1 cellular context compared by ENCODE assay signal in the genomic region with DNA sequence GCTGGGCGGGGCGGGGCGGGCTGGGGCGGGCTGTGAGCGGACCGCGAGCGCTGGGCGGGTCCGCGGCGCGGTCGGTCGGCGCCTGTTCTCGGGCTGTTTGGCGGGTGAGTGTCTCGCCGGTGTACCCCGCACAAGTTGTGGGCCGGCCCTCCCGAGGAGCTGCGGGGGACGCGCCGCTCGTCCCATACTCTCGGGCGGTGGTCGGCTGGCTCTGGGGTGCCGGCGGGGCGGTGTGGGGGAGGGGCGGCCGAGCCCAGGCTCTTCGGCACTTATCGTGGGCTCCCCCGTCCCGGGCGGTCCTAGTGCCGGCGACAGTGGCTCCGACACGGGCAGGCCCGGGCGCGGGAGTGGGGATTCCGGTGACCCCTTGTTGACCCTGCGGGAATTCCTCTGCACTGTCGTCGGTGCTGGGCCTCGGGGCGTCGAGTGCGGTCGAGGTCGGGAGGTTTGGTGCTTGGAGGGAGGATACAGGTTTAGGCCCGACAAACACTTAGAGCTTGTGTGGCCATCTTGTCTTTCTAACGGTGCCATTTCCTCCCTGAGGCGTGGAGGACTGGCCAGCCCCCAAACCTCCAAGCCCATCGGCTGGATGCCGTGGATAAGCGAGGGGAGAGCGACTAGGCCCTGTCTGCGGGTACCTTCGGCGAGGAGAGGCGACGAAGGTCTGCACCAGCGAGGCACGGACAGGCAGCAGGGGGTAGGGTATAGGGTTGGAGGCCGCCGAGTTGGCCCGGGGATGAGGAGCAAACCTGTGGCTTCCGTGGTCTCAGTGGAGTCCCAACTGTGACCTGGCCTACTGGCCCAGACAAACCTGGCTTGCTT.
A peak's percentile ranks its signal among the peaks of the same experiment; 100 is the strongest.
TF ChIP-seq lines count a peak whose summit lies in the region.

A gene (plus strand): TSS at position 47 of the 822 bp plus-strand sequence. CDS start 8,308 bp downstream, outside the sequence.

TF ChIP-seq in K562, 482 proteins besides CTCF, POLR2A, EP300 and RAD21 (continued from another document):
- TF ChIP-seq, protein P1, sequence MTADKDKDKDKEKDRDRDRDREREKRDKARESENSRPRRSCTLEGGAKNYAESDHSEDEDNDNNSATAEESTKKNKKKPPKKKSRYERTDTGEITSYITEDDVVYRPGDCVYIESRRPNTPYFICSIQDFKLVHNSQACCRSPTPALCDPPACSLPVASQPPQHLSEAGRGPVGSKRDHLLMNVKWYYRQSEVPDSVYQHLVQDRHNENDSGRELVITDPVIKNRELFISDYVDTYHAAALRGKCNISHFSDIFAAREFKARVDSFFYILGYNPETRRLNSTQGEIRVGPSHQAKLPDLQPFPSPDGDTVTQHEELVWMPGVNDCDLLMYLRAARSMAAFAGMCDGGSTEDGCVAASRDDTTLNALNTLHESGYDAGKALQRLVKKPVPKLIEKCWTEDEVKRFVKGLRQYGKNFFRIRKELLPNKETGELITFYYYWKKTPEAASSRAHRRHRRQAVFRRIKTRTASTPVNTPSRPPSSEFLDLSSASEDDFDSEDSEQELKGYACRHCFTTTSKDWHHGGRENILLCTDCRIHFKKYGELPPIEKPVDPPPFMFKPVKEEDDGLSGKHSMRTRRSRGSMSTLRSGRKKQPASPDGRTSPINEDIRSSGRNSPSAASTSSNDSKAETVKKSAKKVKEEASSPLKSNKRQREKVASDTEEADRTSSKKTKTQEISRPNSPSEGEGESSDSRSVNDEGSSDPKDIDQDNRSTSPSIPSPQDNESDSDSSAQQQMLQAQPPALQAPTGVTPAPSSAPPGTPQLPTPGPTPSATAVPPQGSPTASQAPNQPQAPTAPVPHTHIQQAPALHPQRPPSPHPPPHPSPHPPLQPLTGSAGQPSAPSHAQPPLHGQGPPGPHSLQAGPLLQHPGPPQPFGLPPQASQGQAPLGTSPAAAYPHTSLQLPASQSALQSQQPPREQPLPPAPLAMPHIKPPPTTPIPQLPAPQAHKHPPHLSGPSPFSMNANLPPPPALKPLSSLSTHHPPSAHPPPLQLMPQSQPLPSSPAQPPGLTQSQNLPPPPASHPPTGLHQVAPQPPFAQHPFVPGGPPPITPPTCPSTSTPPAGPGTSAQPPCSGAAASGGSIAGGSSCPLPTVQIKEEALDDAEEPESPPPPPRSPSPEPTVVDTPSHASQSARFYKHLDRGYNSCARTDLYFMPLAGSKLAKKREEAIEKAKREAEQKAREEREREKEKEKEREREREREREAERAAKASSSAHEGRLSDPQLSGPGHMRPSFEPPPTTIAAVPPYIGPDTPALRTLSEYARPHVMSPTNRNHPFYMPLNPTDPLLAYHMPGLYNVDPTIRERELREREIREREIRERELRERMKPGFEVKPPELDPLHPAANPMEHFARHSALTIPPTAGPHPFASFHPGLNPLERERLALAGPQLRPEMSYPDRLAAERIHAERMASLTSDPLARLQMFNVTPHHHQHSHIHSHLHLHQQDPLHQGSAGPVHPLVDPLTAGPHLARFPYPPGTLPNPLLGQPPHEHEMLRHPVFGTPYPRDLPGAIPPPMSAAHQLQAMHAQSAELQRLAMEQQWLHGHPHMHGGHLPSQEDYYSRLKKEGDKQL (CRISPR knock-in tag; IDR thresholded peaks at IDR 0.05; ENCODE audit: borderline replicate concordance), result no peak
- TF ChIP-seq HMGN3 (IDR thresholded peaks at IDR 0.05; ENCODE audit: borderline replicate concordance, extremely low read depth, insufficient read length, low read depth, low read length) (peak; percentile 16), SMC3 (conservative IDR thresholded peaks at IDR 0.05; ENCODE audit: insufficient read depth, low read depth, low read length) (no peak), CBX2 (IDR thresholded peaks at IDR 0.05; ENCODE audit: insufficient read depth, low read length, poor library complexity, severe bottlenecking) (no peak), ZNF57 (CRISPR knock-in tag; IDR thresholded peaks at IDR 0.05) (no peak), ZNF134 (CRISPR knock-in tag; conservative IDR thresholded peaks at IDR 0.05) (no peak)
- TF ChIP-seq, protein P2, sequence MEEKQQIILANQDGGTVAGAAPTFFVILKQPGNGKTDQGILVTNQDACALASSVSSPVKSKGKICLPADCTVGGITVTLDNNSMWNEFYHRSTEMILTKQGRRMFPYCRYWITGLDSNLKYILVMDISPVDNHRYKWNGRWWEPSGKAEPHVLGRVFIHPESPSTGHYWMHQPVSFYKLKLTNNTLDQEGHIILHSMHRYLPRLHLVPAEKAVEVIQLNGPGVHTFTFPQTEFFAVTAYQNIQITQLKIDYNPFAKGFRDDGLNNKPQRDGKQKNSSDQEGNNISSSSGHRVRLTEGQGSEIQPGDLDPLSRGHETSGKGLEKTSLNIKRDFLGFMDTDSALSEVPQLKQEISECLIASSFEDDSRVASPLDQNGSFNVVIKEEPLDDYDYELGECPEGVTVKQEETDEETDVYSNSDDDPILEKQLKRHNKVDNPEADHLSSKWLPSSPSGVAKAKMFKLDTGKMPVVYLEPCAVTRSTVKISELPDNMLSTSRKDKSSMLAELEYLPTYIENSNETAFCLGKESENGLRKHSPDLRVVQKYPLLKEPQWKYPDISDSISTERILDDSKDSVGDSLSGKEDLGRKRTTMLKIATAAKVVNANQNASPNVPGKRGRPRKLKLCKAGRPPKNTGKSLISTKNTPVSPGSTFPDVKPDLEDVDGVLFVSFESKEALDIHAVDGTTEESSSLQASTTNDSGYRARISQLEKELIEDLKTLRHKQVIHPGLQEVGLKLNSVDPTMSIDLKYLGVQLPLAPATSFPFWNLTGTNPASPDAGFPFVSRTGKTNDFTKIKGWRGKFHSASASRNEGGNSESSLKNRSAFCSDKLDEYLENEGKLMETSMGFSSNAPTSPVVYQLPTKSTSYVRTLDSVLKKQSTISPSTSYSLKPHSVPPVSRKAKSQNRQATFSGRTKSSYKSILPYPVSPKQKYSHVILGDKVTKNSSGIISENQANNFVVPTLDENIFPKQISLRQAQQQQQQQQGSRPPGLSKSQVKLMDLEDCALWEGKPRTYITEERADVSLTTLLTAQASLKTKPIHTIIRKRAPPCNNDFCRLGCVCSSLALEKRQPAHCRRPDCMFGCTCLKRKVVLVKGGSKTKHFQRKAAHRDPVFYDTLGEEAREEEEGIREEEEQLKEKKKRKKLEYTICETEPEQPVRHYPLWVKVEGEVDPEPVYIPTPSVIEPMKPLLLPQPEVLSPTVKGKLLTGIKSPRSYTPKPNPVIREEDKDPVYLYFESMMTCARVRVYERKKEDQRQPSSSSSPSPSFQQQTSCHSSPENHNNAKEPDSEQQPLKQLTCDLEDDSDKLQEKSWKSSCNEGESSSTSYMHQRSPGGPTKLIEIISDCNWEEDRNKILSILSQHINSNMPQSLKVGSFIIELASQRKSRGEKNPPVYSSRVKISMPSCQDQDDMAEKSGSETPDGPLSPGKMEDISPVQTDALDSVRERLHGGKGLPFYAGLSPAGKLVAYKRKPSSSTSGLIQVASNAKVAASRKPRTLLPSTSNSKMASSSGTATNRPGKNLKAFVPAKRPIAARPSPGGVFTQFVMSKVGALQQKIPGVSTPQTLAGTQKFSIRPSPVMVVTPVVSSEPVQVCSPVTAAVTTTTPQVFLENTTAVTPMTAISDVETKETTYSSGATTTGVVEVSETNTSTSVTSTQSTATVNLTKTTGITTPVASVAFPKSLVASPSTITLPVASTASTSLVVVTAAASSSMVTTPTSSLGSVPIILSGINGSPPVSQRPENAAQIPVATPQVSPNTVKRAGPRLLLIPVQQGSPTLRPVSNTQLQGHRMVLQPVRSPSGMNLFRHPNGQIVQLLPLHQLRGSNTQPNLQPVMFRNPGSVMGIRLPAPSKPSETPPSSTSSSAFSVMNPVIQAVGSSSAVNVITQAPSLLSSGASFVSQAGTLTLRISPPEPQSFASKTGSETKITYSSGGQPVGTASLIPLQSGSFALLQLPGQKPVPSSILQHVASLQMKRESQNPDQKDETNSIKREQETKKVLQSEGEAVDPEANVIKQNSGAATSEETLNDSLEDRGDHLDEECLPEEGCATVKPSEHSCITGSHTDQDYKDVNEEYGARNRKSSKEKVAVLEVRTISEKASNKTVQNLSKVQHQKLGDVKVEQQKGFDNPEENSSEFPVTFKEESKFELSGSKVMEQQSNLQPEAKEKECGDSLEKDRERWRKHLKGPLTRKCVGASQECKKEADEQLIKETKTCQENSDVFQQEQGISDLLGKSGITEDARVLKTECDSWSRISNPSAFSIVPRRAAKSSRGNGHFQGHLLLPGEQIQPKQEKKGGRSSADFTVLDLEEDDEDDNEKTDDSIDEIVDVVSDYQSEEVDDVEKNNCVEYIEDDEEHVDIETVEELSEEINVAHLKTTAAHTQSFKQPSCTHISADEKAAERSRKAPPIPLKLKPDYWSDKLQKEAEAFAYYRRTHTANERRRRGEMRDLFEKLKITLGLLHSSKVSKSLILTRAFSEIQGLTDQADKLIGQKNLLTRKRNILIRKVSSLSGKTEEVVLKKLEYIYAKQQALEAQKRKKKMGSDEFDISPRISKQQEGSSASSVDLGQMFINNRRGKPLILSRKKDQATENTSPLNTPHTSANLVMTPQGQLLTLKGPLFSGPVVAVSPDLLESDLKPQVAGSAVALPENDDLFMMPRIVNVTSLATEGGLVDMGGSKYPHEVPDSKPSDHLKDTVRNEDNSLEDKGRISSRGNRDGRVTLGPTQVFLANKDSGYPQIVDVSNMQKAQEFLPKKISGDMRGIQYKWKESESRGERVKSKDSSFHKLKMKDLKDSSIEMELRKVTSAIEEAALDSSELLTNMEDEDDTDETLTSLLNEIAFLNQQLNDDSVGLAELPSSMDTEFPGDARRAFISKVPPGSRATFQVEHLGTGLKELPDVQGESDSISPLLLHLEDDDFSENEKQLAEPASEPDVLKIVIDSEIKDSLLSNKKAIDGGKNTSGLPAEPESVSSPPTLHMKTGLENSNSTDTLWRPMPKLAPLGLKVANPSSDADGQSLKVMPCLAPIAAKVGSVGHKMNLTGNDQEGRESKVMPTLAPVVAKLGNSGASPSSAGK (IDR thresholded peaks at IDR 0.05), result peak; percentile 49
- TF ChIP-seq, protein P3, sequence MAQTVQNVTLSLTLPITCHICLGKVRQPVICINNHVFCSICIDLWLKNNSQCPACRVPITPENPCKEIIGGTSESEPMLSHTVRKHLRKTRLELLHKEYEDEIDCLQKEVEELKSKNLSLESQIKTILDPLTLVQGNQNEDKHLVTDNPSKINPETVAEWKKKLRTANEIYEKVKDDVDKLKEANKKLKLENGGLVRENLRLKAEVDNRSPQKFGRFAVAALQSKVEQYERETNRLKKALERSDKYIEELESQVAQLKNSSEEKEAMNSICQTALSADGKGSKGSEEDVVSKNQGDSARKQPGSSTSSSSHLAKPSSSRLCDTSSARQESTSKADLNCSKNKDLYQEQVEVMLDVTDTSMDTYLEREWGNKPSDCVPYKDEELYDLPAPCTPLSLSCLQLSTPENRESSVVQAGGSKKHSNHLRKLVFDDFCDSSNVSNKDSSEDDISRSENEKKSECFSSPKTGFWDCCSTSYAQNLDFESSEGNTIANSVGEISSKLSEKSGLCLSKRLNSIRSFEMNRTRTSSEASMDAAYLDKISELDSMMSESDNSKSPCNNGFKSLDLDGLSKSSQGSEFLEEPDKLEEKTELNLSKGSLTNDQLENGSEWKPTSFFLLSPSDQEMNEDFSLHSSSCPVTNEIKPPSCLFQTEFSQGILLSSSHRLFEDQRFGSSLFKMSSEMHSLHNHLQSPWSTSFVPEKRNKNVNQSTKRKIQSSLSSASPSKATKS (CRISPR knock-in tag; IDR thresholded peaks at IDR 0.05), result no peak
- TF ChIP-seq, protein P4, sequence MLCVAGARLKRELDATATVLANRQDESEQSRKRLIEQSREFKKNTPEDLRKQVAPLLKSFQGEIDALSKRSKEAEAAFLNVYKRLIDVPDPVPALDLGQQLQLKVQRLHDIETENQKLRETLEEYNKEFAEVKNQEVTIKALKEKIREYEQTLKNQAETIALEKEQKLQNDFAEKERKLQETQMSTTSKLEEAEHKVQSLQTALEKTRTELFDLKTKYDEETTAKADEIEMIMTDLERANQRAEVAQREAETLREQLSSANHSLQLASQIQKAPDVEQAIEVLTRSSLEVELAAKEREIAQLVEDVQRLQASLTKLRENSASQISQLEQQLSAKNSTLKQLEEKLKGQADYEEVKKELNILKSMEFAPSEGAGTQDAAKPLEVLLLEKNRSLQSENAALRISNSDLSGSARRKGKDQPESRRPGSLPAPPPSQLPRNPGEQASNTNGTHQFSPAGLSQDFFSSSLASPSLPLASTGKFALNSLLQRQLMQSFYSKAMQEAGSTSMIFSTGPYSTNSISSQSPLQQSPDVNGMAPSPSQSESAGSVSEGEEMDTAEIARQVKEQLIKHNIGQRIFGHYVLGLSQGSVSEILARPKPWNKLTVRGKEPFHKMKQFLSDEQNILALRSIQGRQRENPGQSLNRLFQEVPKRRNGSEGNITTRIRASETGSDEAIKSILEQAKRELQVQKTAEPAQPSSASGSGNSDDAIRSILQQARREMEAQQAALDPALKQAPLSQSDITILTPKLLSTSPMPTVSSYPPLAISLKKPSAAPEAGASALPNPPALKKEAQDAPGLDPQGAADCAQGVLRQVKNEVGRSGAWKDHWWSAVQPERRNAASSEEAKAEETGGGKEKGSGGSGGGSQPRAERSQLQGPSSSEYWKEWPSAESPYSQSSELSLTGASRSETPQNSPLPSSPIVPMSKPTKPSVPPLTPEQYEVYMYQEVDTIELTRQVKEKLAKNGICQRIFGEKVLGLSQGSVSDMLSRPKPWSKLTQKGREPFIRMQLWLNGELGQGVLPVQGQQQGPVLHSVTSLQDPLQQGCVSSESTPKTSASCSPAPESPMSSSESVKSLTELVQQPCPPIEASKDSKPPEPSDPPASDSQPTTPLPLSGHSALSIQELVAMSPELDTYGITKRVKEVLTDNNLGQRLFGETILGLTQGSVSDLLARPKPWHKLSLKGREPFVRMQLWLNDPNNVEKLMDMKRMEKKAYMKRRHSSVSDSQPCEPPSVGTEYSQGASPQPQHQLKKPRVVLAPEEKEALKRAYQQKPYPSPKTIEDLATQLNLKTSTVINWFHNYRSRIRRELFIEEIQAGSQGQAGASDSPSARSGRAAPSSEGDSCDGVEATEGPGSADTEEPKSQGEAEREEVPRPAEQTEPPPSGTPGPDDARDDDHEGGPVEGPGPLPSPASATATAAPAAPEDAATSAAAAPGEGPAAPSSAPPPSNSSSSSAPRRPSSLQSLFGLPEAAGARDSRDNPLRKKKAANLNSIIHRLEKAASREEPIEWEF (CRISPR knock-in tag; IDR thresholded peaks at IDR 0.05), result no peak
